ENCODE assay signal across 9 cellular contexts in the genomic region with DNA sequence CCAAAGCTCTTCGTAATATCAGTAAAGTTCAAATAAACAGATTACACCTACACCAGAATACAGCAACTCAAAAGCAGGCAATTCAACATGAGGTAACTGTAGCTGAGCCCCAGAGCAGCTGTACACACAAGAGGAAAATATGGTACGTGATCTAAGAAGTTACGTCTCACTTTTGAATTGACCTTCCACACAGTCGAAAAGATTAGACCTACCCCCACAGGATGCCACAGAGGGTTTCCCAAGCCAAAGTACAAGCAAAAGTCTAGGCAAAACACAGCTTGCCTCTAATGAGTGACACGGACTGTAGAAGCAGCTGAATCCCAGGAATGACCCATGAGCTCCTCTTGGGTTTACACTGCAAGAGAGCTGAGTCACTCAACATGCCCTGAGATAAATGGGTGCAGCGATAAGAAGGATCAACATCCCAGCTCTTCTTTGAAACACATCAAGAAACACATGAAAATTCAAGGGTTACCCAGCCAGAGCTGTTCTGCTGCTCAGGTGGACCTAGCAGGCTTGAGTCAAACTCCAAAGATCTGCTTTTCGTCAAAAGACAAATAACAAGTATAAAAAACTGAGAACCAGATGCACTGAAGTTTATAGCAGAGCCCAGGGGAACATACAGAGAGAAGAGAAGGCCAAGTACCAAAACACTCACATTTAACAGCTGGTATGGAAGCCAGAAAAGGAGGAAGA. TPM values are rescaled to one million over a fixed set of nuclear protein-coding genes. Genes with fewer than 3 reads are reported as not detected.
A peak's percentile ranks its signal among the peaks of the same experiment; 100 is the strongest.
DNase-seq lines count a peak whose midpoint lies in the region; ATAC-seq and TF ChIP-seq lines count a peak whose summit lies in the region.
"Had no signal": no experiment of that assay in that cellular context is flagged by ENCODE, and none has a peak within 500 bp of the region (broad histone marks: within the 10 kb centered on the region; RNA-seq: fewer than 3 reads in every experiment).

No MANE protein-coding gene starts in this region.

- WGBS in right lobe of liver (ENCODE audit: insufficient coverage, low coverage, low lambda C conversion rate, missing lambda C conversion rate) = 65% methylated on average over 7 of the region's 7 CpGs
- WGBS in spleen, 5 donors = 79 to 86% (median 80%) methylated on average over 7 of the region's 7 CpGs

- peak; percentile 76 for DNase-seq in DMS 273 (lab: John Stamatoyannopoulos, UW; ENCODE audit: unreplicated experiment)
- no peak for DNase-seq in DMS 273 treated with DMSO at 0.1 percent for 48 hours (lab: John Stamatoyannopoulos, UW)
- peak; percentile 79 for DNase-seq in brain pericyte (ENCODE audit: low read depth, low spot score)
- DNase-seq in right lobe of liver = no peak
- no peak for DNase-seq in tibial artery
- no peak for DNase-seq in posterior cingulate gyrus
- DNase-seq in spleen = no peak
- no peak for DNase-seq in germinal center (ENCODE audit: low spot score)

- TF ChIP-seq POLR2A in right lobe of liver (IDR thresholded peaks at IDR 0.05) (no peak), spleen (IDR thresholded peaks at IDR 0.05) (no peak)

- no peak for TF ChIP-seq CTCF in right lobe of liver (IDR thresholded peaks at IDR 0.05)
- no peak for TF ChIP-seq CTCF in tibial artery (IDR thresholded peaks at IDR 0.05)
- TF ChIP-seq CTCF in spleen (IDR thresholded peaks at IDR 0.05 in 8 of 11, conservative IDR thresholded peaks at IDR 0.05 in 3 of 11) = no peak

- H3K27me3 ChIP-seq in right lobe of liver = no peaks in the 10 kb centered on the region
- no peaks in the 10 kb centered on the region for H3K27me3 ChIP-seq in tibial artery
- H3K27me3 ChIP-seq in spleen (replicated peaks in 1 of 7) = no peaks in the 10 kb centered on the region

- ATAC-seq in right lobe of liver = peak; percentile 33 to 70 (median 56)

- intact Hi-C loops in right lobe of liver (cut with DNase I) = no loop called here
- intact Hi-C loops in tibial artery (cut with DNase I; ENCODE audit: low total_unique reads) = no loop called here
- intact Hi-C loops in posterior cingulate gyrus (cut with DNase I) = no loop called here
- intact Hi-C loops in spleen (cut with DNase I; ENCODE audit: low total_unique reads) = no loop called here

- H3K9me3 ChIP-seq in right lobe of liver (no peaks in the 10 kb centered on the region), tibial artery (no peaks in the 10 kb centered on the region), spleen (no peaks in the 10 kb centered on the region)

- H3K36me3 ChIP-seq in right lobe of liver = no peaks in the 10 kb centered on the region
- H3K36me3 ChIP-seq in tibial artery = no peaks in the 10 kb centered on the region
- no peaks in the 10 kb centered on the region for H3K36me3 ChIP-seq in spleen

- H3K27ac ChIP-seq in right lobe of liver (peak overlapping the region in 2 of 3 donors; percentile 33 to 64), tibial artery (peak overlapping the region; percentile 86 to 96), spleen (peak overlapping the region in 4 of 8 donors; percentile 46 to 77 (median 54))
- H3K27ac ChIP-seq: 22Rv1 had no signal

- H3K4me1 ChIP-seq in right lobe of liver (peaks cover 0 to 13% (median 1%) of the 10 kb centered on the region in 4 donors), tibial artery (peaks cover 4 to 99% (median 75%) of the 10 kb centered on the region in 4 donors), spleen (peaks cover 25 to 96% (median 74%) of the 10 kb centered on the region in 6 donors)

- H3K4me3 ChIP-seq in right lobe of liver (no peak overlapping the region), tibial artery (no peak overlapping the region), spleen (no peak overlapping the region)

RNA-seq across cellular contexts. Expression of gene CREB3L2, which starts 9.7 kb away (rescaled TPM):
- total RNA-seq in right lobe of liver (10 to 100 TPM; 11.5 to 29.9 (median 18.2) TPM), spleen (10 to 100 TPM; 29.3 to 68.4 (median 44.9) TPM)
- polyA plus RNA-seq in spleen = 1 to 10 TPM; 3.5 to 6.1 (median 5.4) TPM

Comparison
In these comparisons a context has a peak if more than half of its experiments do, and no peak if none do; other contexts are left out.
1. DNase-seq: peak in DMS 273 (single experiment) and brain pericyte (single experiment); none in DMS 273 treated with DMSO at 0.1 percent for 48 hours (single experiment), right lobe of liver (0 of 3), tibial artery (0 of 2), posterior cingulate gyrus (0 of 10), spleen (single experiment) and germinal center (single experiment).